9 cellular contexts compared by ENCODE assay signal in genomic region chr11:47400813-47401279, GRCh38. TPM values are rescaled to one million over a fixed set of nuclear protein-coding genes. Genes with fewer than 3 reads are reported as not detected.
A peak's percentile ranks its signal among the peaks of the same experiment; 100 is the strongest.
DNase-seq lines count a peak whose midpoint lies in the region; ATAC-seq and TF ChIP-seq lines count a peak whose summit lies in the region.
"Had no signal": no experiment of that assay in that cellular context is flagged by ENCODE, and none has a peak within 500 bp of the region (broad histone marks: within the 10 kb centered on the region; RNA-seq: fewer than 3 reads in every experiment).

No MANE protein-coding gene starts in this region.

- H3K9ac ChIP-seq in neural cell (ENCODE audit: low read length): no peak overlapping the region

- no peaks in the 10 kb centered on the region for H3K27me3 Mint-ChIP-seq in IgD-negative memory B cell

- H3K36me3 Mint-ChIP-seq in IgD-negative memory B cell: no peaks in the 10 kb centered on the region

- DNase-seq in G401 (ENCODE audit: low spot score) (peak; percentile 85), coronary artery (ENCODE audit: low spot score) (no peak), GM13976 (ENCODE audit: low spot score) (no peak), SHP77 (lab: John Stamatoyannopoulos, UW) (no peak)
- DNase-seq in activated CD8-positive, alpha-beta memory T cell treated with anti-CD3 and anti-CD28 coated beads, Interleukin-2, amount 50 U/mL, for 48 hours: no peak

- H3K79me2 ChIP-seq in neural cell (replicated peaks; ENCODE audit: insufficient read depth, low read length): no peaks in the 10 kb centered on the region

- H3F3A ChIP-seq in neural cell (ENCODE audit: insufficient read depth, low read length, poor library complexity, severe bottlenecking): no peaks in the 10 kb centered on the region

- H3K4me1 Mint-ChIP-seq in IgD-negative memory B cell: peaks cover 20 to 32% (median 26%) of the 10 kb centered on the region in 3 donors

- H4K20me1 ChIP-seq in neural cell (ENCODE audit: insufficient read depth): no peaks in the 10 kb centered on the region

- ATAC-seq in GM21447 (IDR thresholded peaks at IDR 0.05; ENCODE audit: unreplicated experiment): peak; percentile 72

- TF ChIP-seq RAD21 in neural cell (conservative IDR thresholded peaks at IDR 0.05): no peak

- H3K9me3 ChIP-seq in neural cell (ENCODE audit: low read length): no peaks in the 10 kb centered on the region

- H3K36me3 ChIP-seq in neural cell (ENCODE audit: insufficient read depth, low read length): no peaks in the 10 kb centered on the region

- TF ChIP-seq EP300 in neural cell (conservative IDR thresholded peaks at IDR 0.05; ENCODE audit: poor library complexity, severe bottlenecking): no peak

- TF ChIP-seq CTCF in coronary artery (IDR thresholded peaks at IDR 0.05): no peak
- no peak for TF ChIP-seq CTCF in neural cell (IDR thresholded peaks at IDR 0.05; ENCODE audit: poor library complexity, severe bottlenecking)
- TF ChIP-seq CTCF in GM13976 (IDR thresholded peaks at IDR 0.05; ENCODE audit: borderline replicate concordance, control extremely low read depth, extremely low read depth, insufficient read depth, missing control alignments): no peak

- no peaks in the 10 kb centered on the region for H3K9me2 ChIP-seq in neural cell (ENCODE audit: insufficient read depth, low read length)

- H3K4me2 ChIP-seq in neural cell (ENCODE audit: low read length): no peak overlapping the region

- peak overlapping the region; percentile 79 for H3K27ac ChIP-seq in coronary artery
- no peak overlapping the region for H3K27ac ChIP-seq in neural cell (ENCODE audit: low read length)

- H3K4me3 ChIP-seq in coronary artery (peak overlapping the region; percentile 71), neural cell (ENCODE audit: low read length) (no peak overlapping the region)

- H2AFZ ChIP-seq in neural cell (ENCODE audit: low read depth, low read length): peak overlapping the region; percentile 32

- H3K27ac Mint-ChIP-seq in IgD-negative memory B cell: peak overlapping the region; percentile 48 to 91 (median 80)

- in situ Hi-C loops in G401 (cut with HindIII; ENCODE audit: low sequenced_read_pairs): no loop called here
- in situ Hi-C loops in GM13976 (cut with MboI; ENCODE audit: low sequenced_read_pairs, unreplicated experiment): no loop called here

- H3K27me3 ChIP-seq in neural cell (ENCODE audit: insufficient read depth, low read depth, low read length): no peaks in the 10 kb centered on the region

- H3K4me3 Mint-ChIP-seq in IgD-negative memory B cell: peak overlapping the region; percentile 83 to 95 (median 86)

- no peaks in the 10 kb centered on the region for H3K9me3 Mint-ChIP-seq in IgD-negative memory B cell

TF ChIP-seq in neural cell, 6 proteins besides CTCF, POLR2A, EP300 and RAD21:
- no peak for TF ChIP-seq SMC3 (conservative IDR thresholded peaks at IDR 0.05; ENCODE audit: poor library complexity)
TF ChIP-seq in neural cell: peak in this region for 0.

RNA-seq across cellular contexts. Expression of gene SLC39A13, which starts 7.5 kb away (rescaled TPM):
- total RNA-seq in G401 (2014; rRNA removed; shearing (Covaris generic)): 22.9 and 43.0 TPM in 2 replicates
- 15.5 TPM for polyA plus RNA-seq in IgD-negative memory B cell
- 41.6 and 48.0 TPM in 2 replicates for polyA plus RNA-seq in neural cell
- 13.9 and 15.3 TPM in 2 replicates for polyA minus RNA-seq in neural cell

RNA-seq across cellular contexts. Expression of gene SPI1, which starts 22.5 kb away (rescaled TPM):
- total RNA-seq in G401 (2014; rRNA removed; shearing (Covaris generic)): not detected in 2 replicates
- polyA plus RNA-seq in IgD-negative memory B cell (67.7 TPM), neural cell (not detected in 2 replicates)
- not detected in 2 replicates for polyA minus RNA-seq in neural cell
- total RNA-seq: kidney epithelial cell had no signal

RNA-seq across cellular contexts. Expression of gene PSMC3, which starts 25.4 kb away (rescaled TPM):
- total RNA-seq in G401 (2014; rRNA removed; shearing (Covaris generic)): 149 and 239 TPM in 2 replicates
- 101 TPM for polyA plus RNA-seq in IgD-negative memory B cell
- polyA plus RNA-seq in neural cell: 157 and 172 TPM in 2 replicates
- 94.6 and 113 TPM in 2 replicates for polyA minus RNA-seq in neural cell

RNA-seq across cellular contexts. Expression of gene RAPSN, which starts 48.1 kb away (rescaled TPM):
- not detected in 2 replicates for total RNA-seq in G401 (2014; rRNA removed; shearing (Covaris generic))
- polyA plus RNA-seq in IgD-negative memory B cell (0.15 TPM), neural cell (not detected in 2 replicates)
- not detected in 2 replicates for polyA minus RNA-seq in neural cell

RNA-seq across cellular contexts. Expression of gene MYBPC3, which starts 48.3 kb away (rescaled TPM):
- total RNA-seq in G401 (2014; rRNA removed; shearing (Covaris generic)): 0.37 TPM in 1 of 2 replicates, not detected in the other
- polyA plus RNA-seq in IgD-negative memory B cell: not detected
- not detected in 2 replicates for polyA plus RNA-seq in neural cell
- polyA minus RNA-seq in neural cell: not detected in 2 replicates
- total RNA-seq: kidney epithelial cell had no signal

Comparison
In these comparisons a context has a peak if more than half of its experiments do, and no peak if none do; other contexts are left out.
1. RNA of gene SPI1, which starts 22.5 kb away (polyA plus RNA-seq): 67.7 TPM in IgD-negative memory B cell (single experiment); not detected in neural cell; every median in the first group is over 10 times any median in the second.